Comparison of ENCODE assay signal across 8 cellular contexts in the genomic region with DNA sequence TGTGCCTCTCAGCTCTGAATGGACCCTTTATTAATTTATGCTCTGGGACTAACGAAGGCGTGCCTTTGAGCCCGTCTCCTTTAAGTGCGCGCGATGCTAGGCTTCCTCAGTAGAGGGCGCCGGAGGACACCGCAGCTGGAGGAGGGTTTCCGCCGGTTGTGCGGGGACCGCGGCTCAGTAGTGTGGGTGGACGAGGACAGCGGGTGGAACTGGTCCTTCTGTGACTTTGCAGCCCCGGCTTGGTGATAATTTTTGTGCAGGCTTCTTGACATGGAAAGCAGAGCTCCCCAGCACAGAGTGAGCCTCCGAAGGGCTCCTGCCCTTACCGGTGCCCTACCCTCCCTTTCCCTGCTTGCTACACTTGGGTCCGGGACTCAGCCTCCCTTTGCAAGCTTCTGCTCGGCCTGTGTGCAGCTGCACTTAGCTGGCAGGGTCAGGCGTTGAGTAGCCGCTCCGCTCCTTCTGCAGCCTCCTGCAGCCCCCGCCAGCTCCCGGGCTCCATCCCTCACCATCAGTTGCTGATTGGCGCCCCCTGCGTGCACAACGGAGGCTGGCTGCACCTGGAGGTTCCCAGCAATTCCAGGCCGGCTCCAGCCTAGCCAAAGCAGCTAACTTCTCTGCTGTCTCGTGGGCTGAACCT. TPM values are rescaled to one million over a fixed set of nuclear protein-coding genes. Genes with fewer than 3 reads are reported as not detected.
A peak's percentile ranks its signal among the peaks of the same experiment; 100 is the strongest.
DNase-seq lines count a peak whose midpoint lies in the region; ATAC-seq and TF ChIP-seq lines count a peak whose summit lies in the region.

No MANE protein-coding gene starts in this region.

- CTCF ChIA-PET in BJ (lab: Yijun Ruan, JAX), result interaction anchor here (0.6 to 4.9 kb wide), 52 partner anchors 12 to 1558 kb away, joined by 3 to 83 read pairs (median 3); no protein-coding TSS in a partner anchor
- CTCF ChIA-PET in activated CD8-positive, alpha-beta T cell treated with anti-CD3 and anti-CD28 coated beads, Interleukin-2, amount 10 ng/mL, durations not matched to agents 7 days and 5 days (lab: Charles Lee), result interaction anchor here (0.8 to 4.4 kb wide), 21 partner anchors 10 to 1803 kb away, joined by 3 to 34 read pairs (median 4); a partner anchor contains a TSS

- H3K4me1 ChIP-seq in lung (ENCODE audit: control insufficient read depth in 2 of 2, insufficient read depth in 2 of 2, low read length in 2 of 2), result peaks cover 0 to 3% of the 10 kb centered on the region in 2 donors

- peak; percentile 96 for ATAC-seq in HG03432 (IDR thresholded peaks at IDR 0.05; ENCODE audit: unreplicated experiment)
- peak; percentile 97 for ATAC-seq in activated CD8-positive, alpha-beta T cell treated with anti-CD3 and anti-CD28 coated beads, Interleukin-2, amount 10 ng/mL, durations not matched to agents 7 days and 5 days
- peak; percentile 90 for ATAC-seq in lung (ENCODE audit: insufficient read depth, low FRiP score)

- WGBS in lung, 2 donors, result 1% methylated on average over 31 of the region's 31 CpGs

- H3K36me3 ChIP-seq in BJ (ENCODE audit: control insufficient read depth, insufficient read depth, low read length), result no peaks in the 10 kb centered on the region
- no peaks in the 10 kb centered on the region for H3K36me3 ChIP-seq in lung (ENCODE audit: control insufficient read depth in 2 of 2, insufficient read depth in 2 of 2, low read length in 2 of 2)

- POLR2A ChIA-PET in BJ (lab: Charles Lee), result no interaction called here
- POLR2A ChIA-PET in activated CD8-positive, alpha-beta T cell treated with anti-CD3 and anti-CD28 coated beads, Interleukin-2, amount 10 ng/mL, durations not matched to agents 7 days and 5 days (lab: Charles Lee), result interaction anchor here (1.4 kb wide), 1 partner anchor 26 kb away, joined by 5 read pairs; no protein-coding TSS in a partner anchor

- peak; percentile 95 for TF ChIP-seq CTCF in BJ (IDR thresholded peaks at IDR 0.05; ENCODE audit: insufficient read depth, low read depth, low read length)
- TF ChIP-seq CTCF in lung (IDR thresholded peaks at IDR 0.05; ENCODE audit: control extremely low read depth, extremely low read depth), result peak; percentile 74

- H3K4me3 ChIP-seq in BJ (ENCODE audit: low read depth, low read length) (peak overlapping the region; percentile 52), lung (peak overlapping the region; percentile 40)

- no peak overlapping the region for H3K27ac Mint-ChIP-seq in activated CD8-positive, alpha-beta T cell treated with anti-CD3 and anti-CD28 coated beads, Interleukin-2, amount 10 ng/mL, durations not matched to agents 7 days and 5 days

- peaks cover 12% of the 10 kb centered on the region for H3K27me3 Mint-ChIP-seq in activated CD8-positive, alpha-beta T cell treated with anti-CD3 and anti-CD28 coated beads, Interleukin-2, amount 10 ng/mL, durations not matched to agents 7 days and 5 days (ENCODE audit: low read depth)

- H3K36me3 Mint-ChIP-seq in activated CD8-positive, alpha-beta T cell treated with anti-CD3 and anti-CD28 coated beads, Interleukin-2, amount 10 ng/mL, durations not matched to agents 7 days and 5 days (ENCODE audit: low read depth), result no peaks in the 10 kb centered on the region

- no peaks in the 10 kb centered on the region for H3K9me3 Mint-ChIP-seq in activated CD8-positive, alpha-beta T cell treated with anti-CD3 and anti-CD28 coated beads, Interleukin-2, amount 10 ng/mL, durations not matched to agents 7 days and 5 days (ENCODE audit: insufficient read depth)

- peaks cover 7% of the 10 kb centered on the region for H3K4me1 Mint-ChIP-seq in activated CD8-positive, alpha-beta T cell treated with anti-CD3 and anti-CD28 coated beads, Interleukin-2, amount 10 ng/mL, durations not matched to agents 7 days and 5 days (ENCODE audit: low read depth)

- H3K9me3 ChIP-seq in lung (ENCODE audit: control insufficient read depth in 2 of 2, insufficient read depth in 1 of 2, low read length in 1 of 2), result no peaks in the 10 kb centered on the region

- peak overlapping the region; percentile 72 for H3K4me3 Mint-ChIP-seq in activated CD8-positive, alpha-beta T cell treated with anti-CD3 and anti-CD28 coated beads, Interleukin-2, amount 10 ng/mL, durations not matched to agents 7 days and 5 days

- no peak overlapping the region for H3K27ac ChIP-seq in lung (ENCODE audit: low read depth in 1 of 2, low read length in 1 of 2)

- DNase-seq in BJ (ENCODE audit: low read depth) (no peak), GM19240 (ENCODE audit: insufficient read length, low spot score) (peak; percentile 56), NCI-H748 (lab: John Stamatoyannopoulos, UW; ENCODE audit: unreplicated experiment) (peak; percentile 86), lung (ENCODE audit: low spot score) (peak; percentile 81)
- peak; percentile 86 for DNase-seq in activated CD8-positive, alpha-beta T cell treated with anti-CD3 and anti-CD28 coated beads, Interleukin-2, amount 10 ng/mL, durations not matched to agents 7 days and 5 days
- peak; percentile 65 for DNase-seq in effector CD4-positive, alpha-beta T cell
- DNase-seq in stimulated activated CD4-positive, alpha-beta T cell treated with anti-CD3 and anti-CD28 coated beads, TNF-alpha, amount 100 ng/mL, for 24 hours (ENCODE audit: low read depth in 3 of 3), result peak; percentile 54 to 78 (median 58)

- H3K27me3 ChIP-seq in BJ (ENCODE audit: control insufficient read depth, insufficient read depth, low read length), result no peaks in the 10 kb centered on the region
- H3K27me3 ChIP-seq in lung (ENCODE audit: control insufficient read depth, insufficient read depth), result peaks cover 3% of the 10 kb centered on the region

RNA-seq across cellular contexts. Expression of a gene that starts 26.8 kb away (rescaled TPM):
- 8.9 and 13.5 TPM in 2 replicates for polyA plus RNA-seq in BJ (2011; rRNA removed)
- 11.3 and 14.0 TPM in 2 replicates for polyA minus RNA-seq in BJ (2011; rRNA and poly(A)+ RNA removed)
- total RNA-seq in activated CD8-positive, alpha-beta T cell treated with anti-CD3 and anti-CD28 coated beads, Interleukin-2, amount 10 ng/mL, durations not matched to agents 7 days and 5 days, result 10 to 100 TPM; 29.7 to 30.2 TPM
- 10 to 100 TPM; 30.1 to 83.9 TPM for total RNA-seq in lung
- polyA plus RNA-seq in lung, result 10 to 100 TPM in 1 of 2 donors, 1 to 10 TPM in 1; 8.5 to 17.8 TPM
